25 cellular contexts compared by ENCODE assay signal in the genomic region with DNA sequence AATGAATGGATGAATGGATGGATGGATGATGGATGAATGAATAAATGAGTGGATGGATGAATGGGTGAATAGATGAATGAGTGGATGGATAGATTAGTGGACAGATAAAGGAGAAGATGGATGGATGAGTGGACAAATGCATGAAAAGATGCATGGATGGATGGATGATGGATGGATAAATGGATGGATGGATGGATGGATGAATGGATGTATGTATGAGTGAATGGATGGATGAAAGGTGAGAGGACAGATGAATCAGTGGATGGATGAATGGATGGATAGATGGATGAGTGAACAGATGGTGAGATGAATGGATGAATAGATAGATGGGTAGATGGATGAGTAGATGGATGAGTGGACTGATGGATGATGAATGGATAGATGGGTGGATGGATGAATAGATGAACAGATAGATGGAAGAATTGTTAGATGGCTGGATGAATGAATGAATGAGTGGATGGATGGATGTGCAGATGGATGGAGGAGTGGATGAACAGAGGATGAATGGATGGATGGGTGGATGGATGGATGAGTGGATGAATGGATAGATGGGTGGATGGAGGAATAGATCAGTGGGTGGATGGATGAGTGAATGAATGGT.
"Had no signal": no experiment of that assay in that cellular context is flagged by ENCODE, and none has a peak within 500 bp of the region (broad histone marks: within the 10 kb centered on the region; RNA-seq: fewer than 3 reads in every experiment).

No MANE protein-coding gene starts in this region.

- H3K36me3 ChIP-seq: neural progenitor cell, ovary, right lobe of liver, sigmoid colon, suprapubic skin, tibial artery, transverse colon, upper lobe of right lung, vagina had no signal

- H3K4me1 ChIP-seq: parathyroid adenoma, psoas muscle, right lobe of liver, sigmoid colon, tibial artery, transverse colon, upper lobe of right lung, vagina had no signal

- H3K27ac ChIP-seq: neural progenitor cell, ovary, parathyroid adenoma, psoas muscle, right lobe of liver, sigmoid colon, suprapubic skin, testis, tibial artery, transverse colon, upper lobe of right lung, vagina had no signal

- FAIRE-seq: small intestine had no signal

- H3K4me3 ChIP-seq: neural progenitor cell, ovary, psoas muscle, right lobe of liver, sigmoid colon, suprapubic skin, testis, tibial artery, transverse colon, upper lobe of right lung, vagina had no signal

- H3K9me3 ChIP-seq: ovary, psoas muscle, right lobe of liver, sigmoid colon, suprapubic skin, testis, tibial artery, transverse colon, upper lobe of right lung, vagina had no signal

- DNase-seq: naive thymus-derived CD4-positive, alpha-beta T cell; natural killer cell; occipital lobe; ovary; posterior cingulate gyrus; psoas muscle; right lobe of liver; sigmoid colon; small intestine; stimulated activated CD4-positive, alpha-beta T cell treated with anti-CD3 and anti-CD28 coated beads, Interleukin-1b, Interleukin-23, amount 100 ng/mL, for 48 hours; stimulated activated CD4-positive, alpha-beta T cell treated with anti-CD3 and anti-CD28 coated beads, Interleukin-4, amount 100 ng/mL, for 1 hour; stimulated activated CD4-positive, alpha-beta T cell treated with anti-CD3 and anti-CD28 coated beads, Interleukin-4, amount 100 ng/mL, for 4 hours; stimulated activated CD8-positive, alpha-beta memory T cell treated with anti-CD3 and anti-CD28 coated beads, Interleukin-4, amount 100 ng/mL, for 48 hours; stimulated activated naive CD4-positive, alpha-beta T cell; stimulated activated naive CD8-positive, alpha-beta T cell treated with anti-CD3 and anti-CD28 coated beads, Interleukin-15, amount 100 ng/mL, for 72 hours; stimulated activated naive CD8-positive, alpha-beta T cell treated with anti-CD3 and anti-CD28 coated beads, Interleukin-15, Interleukin-2, amounts not matched to agents 100 U/mL and 50 U/mL, for 24 hours; substantia nigra; testis; tibial artery; transverse colon; upper lobe of right lung had no signal
